In genomic region chr15:33675246-33675645, GRCh38 we compare ENCODE assay signal across 8 cellular contexts.
DNase-seq lines count a peak whose midpoint lies in the region; FAIRE-seq and TF ChIP-seq lines count a peak whose summit lies in the region.

No MANE protein-coding gene starts in this region.

- 21 to 38% methylated on average over 4 of the region's 4 CpGs for WGBS in sigmoid colon, 2 donors

- intact Hi-C loops in sigmoid colon (cut with DNase I), result no loop called here

- FAIRE-seq in keratinocyte (lab: Jason Lieb, UNC), result no peak

- H3K79me2 ChIP-seq in keratinocyte (ENCODE audit: control insufficient read depth, insufficient read depth, low read length), result no peaks in the 10 kb centered on the region

- H3K36me3 ChIP-seq in keratinocyte (ENCODE audit: control insufficient read depth in 2 of 2, extremely low read depth in 1 of 2, insufficient read depth in 2 of 2, low read length in 2 of 2), result no peaks in the 10 kb centered on the region
- H3K36me3 ChIP-seq in Peyer's patch, result no peaks in the 10 kb centered on the region
- peaks cover 0 to 25% (median 0%) of the 10 kb centered on the region in 4 donors for H3K36me3 ChIP-seq in sigmoid colon

- CTCF ChIA-PET in HEK293T (lab: Yijun Ruan, JAX), result interaction anchor here (1.3 kb wide), 1 partner anchor 366 kb away, joined by 5 read pairs; no protein-coding TSS in a partner anchor

- no peak for TF ChIP-seq POLR2A in Peyer's patch (IDR thresholded peaks at IDR 0.05)
- TF ChIP-seq POLR2A in sigmoid colon (IDR thresholded peaks at IDR 0.05), result no peak

- no peak overlapping the region for H3K27ac ChIP-seq in keratinocyte (ENCODE audit: control insufficient read depth, insufficient read depth, low read length)
- no peak overlapping the region for H3K27ac ChIP-seq in Peyer's patch
- H3K27ac ChIP-seq in sigmoid colon, result no peak overlapping the region

- POLR2A ChIA-PET in HEK293T (lab: Yijun Ruan, JAX), result no interaction called here

- H3K9me1 ChIP-seq in keratinocyte (ENCODE audit: control insufficient read depth, extremely low read depth, insufficient read depth, low read length), result no peaks in the 10 kb centered on the region

- H3K27me3 ChIP-seq in keratinocyte (ENCODE audit: control insufficient read depth, extremely low read depth, insufficient read depth, low read length) (no peaks in the 10 kb centered on the region), Peyer's patch (no peaks in the 10 kb centered on the region), sigmoid colon (no peaks in the 10 kb centered on the region)

- no peak overlapping the region for H2AFZ ChIP-seq in keratinocyte (ENCODE audit: control insufficient read depth, low read length)

- H3K4me2 ChIP-seq in keratinocyte (ENCODE audit: control insufficient read depth, extremely low read depth, insufficient read depth, low read depth, low read length), result no peak overlapping the region

- dilution Hi-C loops in keratinocyte (cut with MboI; ENCODE audit: extremely low pct_ligation_motif_present, low sequenced_read_pairs), result no loop called here

- H4K20me1 ChIP-seq in keratinocyte (ENCODE audit: control insufficient read depth, extremely low read depth, insufficient read depth, low read length), result no peaks in the 10 kb centered on the region

- no peak overlapping the region for H3K9ac ChIP-seq in keratinocyte (ENCODE audit: control insufficient read depth, extremely low read depth, insufficient read depth, low read length)

- DNase-seq in COLO829 (ENCODE audit: low spot score) (peak; percentile 34), HEK293T (ENCODE audit: extremely low spot score) (peak; percentile 24), SHP77 treated with DMSO at 0.1 percent for 48 hours (lab: John Stamatoyannopoulos, UW) (peak; percentile 1), keratinocyte (ENCODE audit: low read depth, low spot score) (no peak), Peyer's patch (no peak), sigmoid colon (no peak)
- DNase-seq in activated effector memory CD4-positive, alpha-beta T cell treated with Interleukin-2 at 50 U/mL for 16 hours, result no peak
- no peak for DNase-seq in effector CD4-positive, alpha-beta T cell

- TF ChIP-seq CTCF in keratinocyte (optimal IDR thresholded peaks at IDR 0.05 in 1 of 3, IDR thresholded peaks at IDR 0.05 in 1 of 3, conservative IDR thresholded peaks at IDR 0.05 in 1 of 3; ENCODE audit: extremely low read depth in 1 of 3, insufficient read depth in 2 of 3, low read length in 3 of 3) (peak; percentile 40 to 57 (median 46)), Peyer's patch (IDR thresholded peaks at IDR 0.05) (peak in 1 of 6 experiments; percentile 18), sigmoid colon (IDR thresholded peaks at IDR 0.05) (no peak)

- H3K4me3 ChIP-seq in keratinocyte (ENCODE audit: control insufficient read depth in 2 of 3, extremely low read depth in 1 of 3, insufficient read depth in 2 of 3, low read depth in 1 of 3, low read length in 3 of 3) (no peak overlapping the region), Peyer's patch (no peak overlapping the region), sigmoid colon (no peak overlapping the region)

- no peak for TF ChIP-seq EP300 in sigmoid colon (IDR thresholded peaks at IDR 0.05)

- no peaks in the 10 kb centered on the region for H3K9me3 ChIP-seq in keratinocyte (ENCODE audit: control insufficient read depth, low read depth, low read length)
- no peaks in the 10 kb centered on the region for H3K9me3 ChIP-seq in Peyer's patch
- H3K9me3 ChIP-seq in sigmoid colon, result no peaks in the 10 kb centered on the region

- H3K4me1 ChIP-seq in keratinocyte (ENCODE audit: control insufficient read depth, extremely low read depth, insufficient read depth, low read length) (no peaks in the 10 kb centered on the region), Peyer's patch (no peaks in the 10 kb centered on the region), sigmoid colon (no peaks in the 10 kb centered on the region)

TF ChIP-seq in HEK293T, 16 proteins besides CTCF, POLR2A, EP300 and RAD21:
- no peak for TF ChIP-seq FOXK2 (IDR thresholded peaks at IDR 0.05)
- no peak for TF ChIP-seq LEF1 (IDR thresholded peaks at IDR 0.05; ENCODE audit: borderline replicate concordance)
- no peak for TF ChIP-seq CTBP1 (IDR thresholded peaks at IDR 0.05; ENCODE audit: borderline replicate concordance)
- TF ChIP-seq BHLHE40 (IDR thresholded peaks at IDR 0.05; ENCODE audit: borderline replicate concordance), result no peak
- TF ChIP-seq ZNF384 (IDR thresholded peaks at IDR 0.05), result no peak
- TF ChIP-seq, protein P1, sequence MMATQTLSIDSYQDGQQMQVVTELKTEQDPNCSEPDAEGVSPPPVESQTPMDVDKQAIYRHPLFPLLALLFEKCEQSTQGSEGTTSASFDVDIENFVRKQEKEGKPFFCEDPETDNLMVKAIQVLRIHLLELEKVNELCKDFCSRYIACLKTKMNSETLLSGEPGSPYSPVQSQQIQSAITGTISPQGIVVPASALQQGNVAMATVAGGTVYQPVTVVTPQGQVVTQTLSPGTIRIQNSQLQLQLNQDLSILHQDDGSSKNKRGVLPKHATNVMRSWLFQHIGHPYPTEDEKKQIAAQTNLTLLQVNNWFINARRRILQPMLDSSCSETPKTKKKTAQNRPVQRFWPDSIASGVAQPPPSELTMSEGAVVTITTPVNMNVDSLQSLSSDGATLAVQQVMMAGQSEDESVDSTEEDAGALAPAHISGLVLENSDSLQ (IDR thresholded peaks at IDR 0.05), result no peak
- no peak for TF ChIP-seq L3MBTL2 (conservative IDR thresholded peaks at IDR 0.05)
- no peak for TF ChIP-seq NFRKB (IDR thresholded peaks at IDR 0.05)
- TF ChIP-seq TARDBP (IDR thresholded peaks at IDR 0.05), result no peak
- TF ChIP-seq ELF4 (IDR thresholded peaks at IDR 0.05), result no peak

Comparison
In these comparisons a context has a peak if more than half of its experiments do, and no peak if none do; other contexts are left out.
1. DNase-seq: peak in COLO829 (single experiment), HEK293T (single experiment) and SHP77 treated with DMSO at 0.1 percent for 48 hours (single experiment); none in keratinocyte (single experiment), activated effector memory CD4-positive, alpha-beta T cell treated with Interleukin-2 at 50 U/mL for 16 hours (single experiment), Peyer's patch (0 of 3), sigmoid colon (single experiment) and effector CD4-positive, alpha-beta T cell (single experiment).
2. CTCF ChIP-seq: peak in keratinocyte (3 of 3); none in sigmoid colon (0 of 4).